ENCODE assay signal across 9 cellular contexts in genomic region chr4:158208931-158209640, GRCh38. TPM values are rescaled to one million over a fixed set of nuclear protein-coding genes. Genes with fewer than 3 reads are reported as not detected.
A peak's percentile ranks its signal among the peaks of the same experiment; 100 is the strongest.
DNase-seq lines count a peak whose midpoint lies in the region; ATAC-seq and TF ChIP-seq lines count a peak whose summit lies in the region.
"Had no signal": no experiment of that assay in that cellular context is flagged by ENCODE, and none has a peak within 500 bp of the region (broad histone marks: within the 10 kb centered on the region; RNA-seq: fewer than 3 reads in every experiment).

No MANE protein-coding gene starts in this region.

- H3K4me3 ChIP-seq in dorsolateral prefrontal cortex (peak overlapping the region in 3 of 59 donors; percentile 69 to 85 (median 71)), subcutaneous abdominal adipose tissue (ENCODE audit: low read depth in 1 of 5, low read length in 5 of 5) (no peak overlapping the region)

- no peak for DNase-seq in dorsolateral prefrontal cortex
- no peak for DNase-seq in NCI-H2029 treated with DMSO at 0.1 percent for 48 hours (lab: John Stamatoyannopoulos, UW)
- DNase-seq in DMS79 treated with DMSO at 0.1 percent for 48 hours (lab: John Stamatoyannopoulos, UW): no peak
- no peak for DNase-seq in GM10266 (ENCODE audit: extremely low spot score)
- DNase-seq: left cardiac atrium had no signal

- H3K4me1 ChIP-seq in subcutaneous abdominal adipose tissue (ENCODE audit: control insufficient read depth in 5 of 5, insufficient read depth in 5 of 5, low read length in 5 of 5): peaks cover 4 to 15% (median 12%) of the 10 kb centered on the region in 5 donors

- no peaks in the 10 kb centered on the region for H3K9me3 ChIP-seq in subcutaneous abdominal adipose tissue (ENCODE audit: control insufficient read depth in 5 of 5, low read length in 5 of 5)

- intact Hi-C loops in dorsolateral prefrontal cortex (cut with DNase I): no loop called here

- TF ChIP-seq CTCF in dorsolateral prefrontal cortex (IDR thresholded peaks at IDR 0.05 in 54 of 56, conservative IDR thresholded peaks at IDR 0.05 in 2 of 56; ENCODE audit: low read depth in 1 of 56, partially characterized antibody in 56 of 56): no peak
- no peak for TF ChIP-seq CTCF in GM10266 (IDR thresholded peaks at IDR 0.05; ENCODE audit: control insufficient read depth, insufficient read depth, low read depth, missing control alignments)

- H3K27me3 ChIP-seq in dorsolateral prefrontal cortex: no peaks in the 10 kb centered on the region
- no peaks in the 10 kb centered on the region for H3K27me3 ChIP-seq in subcutaneous abdominal adipose tissue (ENCODE audit: control insufficient read depth in 5 of 5, insufficient read depth in 4 of 5, low read length in 5 of 5)

- H3K9ac ChIP-seq in subcutaneous abdominal adipose tissue (ENCODE audit: low read length in 5 of 5): no peak overlapping the region

- peak; percentile 34 for ATAC-seq in GM19463 (IDR thresholded peaks at IDR 0.05; ENCODE audit: unreplicated experiment)
- ATAC-seq in HG03432 (IDR thresholded peaks at IDR 0.05; ENCODE audit: unreplicated experiment): peak; percentile 46
- no peak for ATAC-seq in HG03045 (IDR thresholded peaks at IDR 0.05; ENCODE audit: unreplicated experiment)

- H3K36me3 ChIP-seq in subcutaneous abdominal adipose tissue (ENCODE audit: control insufficient read depth in 5 of 5, insufficient read depth in 5 of 5, low read length in 5 of 5): peaks cover 0 to 4% (median 0%) of the 10 kb centered on the region in 5 donors

- peak overlapping the region; percentile 47 to 100 (median 97) for H3K27ac ChIP-seq in dorsolateral prefrontal cortex
- H3K27ac ChIP-seq in subcutaneous abdominal adipose tissue (ENCODE audit: low read depth, low read length): peak overlapping the region; percentile 96

RNA-seq across cellular contexts. Expression of gene TMEM144, which starts 1.2 kb away (rescaled TPM):
- 1,000 to 10,000 TPM in 1 of 120 experiments, 100 to 1,000 TPM in 99, 10 to 100 TPM in 20; 33.2 to 1,060 (median 211) TPM for total RNA-seq in dorsolateral prefrontal cortex

RNA-seq across cellular contexts. Expression of gene GASK1B, which starts 36.3 kb away (rescaled TPM):
- total RNA-seq in dorsolateral prefrontal cortex: 10 to 100 TPM; 23.9 to 74.1 (median 43.0) TPM
